ENCODE assay signal across 10 cellular contexts in genomic region chr4:184860018-184860530, GRCh38. TPM values are rescaled to one million over a fixed set of nuclear protein-coding genes. Genes with fewer than 3 reads are reported as not detected.
DNase-seq lines count a peak whose midpoint lies in the region; ATAC-seq and TF ChIP-seq lines count a peak whose summit lies in the region.
"Had no signal": no experiment of that assay in that cellular context is flagged by ENCODE, and none has a peak within 500 bp of the region (broad histone marks: within the 10 kb centered on the region; RNA-seq: fewer than 3 reads in every experiment).

No MANE protein-coding gene starts in this region.

- no peak overlapping the region for H3K18ac ChIP-seq in IMR-90 (ENCODE audit: low read depth, low read length)

- H2BK20ac ChIP-seq in IMR-90 (ENCODE audit: low read depth, low read length) = no peak overlapping the region

- H3K36me3 ChIP-seq in IMR-90 (ENCODE audit: control insufficient read depth, insufficient read depth, low read length) (no peaks in the 10 kb centered on the region), spleen (no peaks in the 10 kb centered on the region)

- no peaks in the 10 kb centered on the region for H4K20me1 ChIP-seq in IMR-90 (ENCODE audit: insufficient read depth, low read length)

- H3K14ac ChIP-seq in IMR-90 (replicated peaks; ENCODE audit: low read depth, low read length) = no peak overlapping the region

- BruUV-seq in IMR-90 (replicated peaks; lab: Mats Ljungman, UMichigan) = no TSS peak

- no peaks in the 10 kb centered on the region for H3K4me1 ChIP-seq in IMR-90 (ENCODE audit: control insufficient read depth, insufficient read depth, low read length)
- H3K4me1 ChIP-seq in spleen = peaks cover 0 to 56% (median 16%) of the 10 kb centered on the region in 6 donors
- H3K4me1 ChIP-seq in foreskin keratinocyte = no peaks in the 10 kb centered on the region

- in situ Hi-C loops in IMR-90 (cut with MboI; ENCODE audit: low sequenced_read_pairs) = no loop called here

- ATAC-seq in HG02588 (IDR thresholded peaks at IDR 0.05; ENCODE audit: unreplicated experiment) = peak; percentile 69
- no peak for ATAC-seq in IMR-90 (ENCODE audit: low read depth)
- no peak for ATAC-seq in foreskin keratinocyte

- H2BK120ac ChIP-seq in IMR-90 (ENCODE audit: low read depth, low read length) = no peak overlapping the region

- TF ChIP-seq RAD21 in IMR-90 (IDR thresholded peaks at IDR 0.05; ENCODE audit: low read length) = no peak

- no peak overlapping the region for H2BK5ac ChIP-seq in IMR-90 (ENCODE audit: low read depth, low read length, poor library complexity, severe bottlenecking)

- POLR2A ChIA-PET in IMR-90 (lab: Charles Lee; ENCODE audit: unreplicated experiment) = no interaction called here

- H3K27ac ChIP-seq in IMR-90 (ENCODE audit: insufficient read depth, low read length) (no peak overlapping the region), spleen (peak overlapping the region in 7 of 8 donors; percentile 27 to 87 (median 79)), foreskin keratinocyte (no peak overlapping the region)

- H2BK15ac ChIP-seq in IMR-90 (ENCODE audit: low read depth, low read length) = no peak overlapping the region

- H2AK9ac ChIP-seq in IMR-90 (replicated peaks; ENCODE audit: low read depth, low read length, poor library complexity) = no peak overlapping the region

- H3K9me3 Mint-ChIP-seq in activated CD4-positive, alpha-beta T cell treated with anti-CD3 and anti-CD28 coated beads, Interleukin-2, amount 10 ng/mL, durations not matched to agents 24 days and 14 days = peaks cover 4% of the 10 kb centered on the region

- WGBS in IMR-90 (ENCODE audit: extremely low coverage in 2 of 2, insufficient read length in 1 of 2), 2 experiments = no CpG with 5 or more reads among the region's 7 CpGs
- WGBS in spleen, 5 donors = 43 to 64% (median 50%) methylated on average over 7 of the region's 7 CpGs

- H3K4me2 ChIP-seq in IMR-90 (ENCODE audit: low read depth, low read length) = no peak overlapping the region

- no peak for TF ChIP-seq CTCF in IMR-90 (conservative IDR thresholded peaks at IDR 0.05; ENCODE audit: low read depth, low read length)
- TF ChIP-seq CTCF in spleen (IDR thresholded peaks at IDR 0.05 in 8 of 11, conservative IDR thresholded peaks at IDR 0.05 in 3 of 11) = no peak
- TF ChIP-seq CTCF in foreskin keratinocyte (conservative IDR thresholded peaks at IDR 0.05) = no peak

- peak overlapping the region; percentile 28 for H3K4me3 Mint-ChIP-seq in activated CD4-positive, alpha-beta T cell treated with anti-CD3 and anti-CD28 coated beads, Interleukin-2, amount 10 ng/mL, durations not matched to agents 24 days and 14 days

- no peak overlapping the region for H4K8ac ChIP-seq in IMR-90 (ENCODE audit: low read depth in 2 of 2, low read length in 2 of 2)

- CTCF ChIA-PET in IMR-90 (lab: Yijun Ruan, JAX) = no interaction called here

- no peak overlapping the region for H3K4me3 ChIP-seq in IMR-90 (ENCODE audit: insufficient read depth, low read depth, low read length)
- H3K4me3 ChIP-seq in spleen = peak overlapping the region in 1 of 8 donors; percentile 16

- H2AFZ ChIP-seq in IMR-90 (replicated peaks; ENCODE audit: low read length, poor library complexity) = peak overlapping the region; percentile 56

- H3K79me1 ChIP-seq in IMR-90 (ENCODE audit: low read depth in 1 of 2, low read length in 2 of 2) = no peaks in the 10 kb centered on the region

- intact Hi-C loops in activated CD4-positive, alpha-beta T cell treated with anti-CD3 and anti-CD28 coated beads, Interleukin-2, amount 10 ng/mL, durations not matched to agents 24 days and 14 days (cut with micrococcal nuclease) = no loop called here
- intact Hi-C loops in IMR-90 (cut with micrococcal nuclease) (no loop called here), spleen (cut with DNase I; ENCODE audit: low total_unique reads) (no loop called here)

- DNase-seq in activated CD4-positive, alpha-beta T cell treated with anti-CD3 and anti-CD28 coated beads, Interleukin-2, amount 10 ng/mL, durations not matched to agents 24 days and 14 days = no peak
- no peak for DNase-seq in activated CD4-positive, alpha-beta T cell treated with anti-CD3 and anti-CD28 coated beads for 48 hours
- DNase-seq in IMR-90 = no peak
- no peak for DNase-seq in spleen
- DNase-seq in foreskin keratinocyte = no peak
- no peak for DNase-seq in Ammon's horn (ENCODE audit: low spot score)
- DNase-seq in stimulated activated CD4-positive, alpha-beta T cell treated with anti-CD3 and anti-CD28 coated beads, Interleukin-4, amount 100 ng/mL, for 4 hours = no peak
- DNase-seq: activated effector memory CD4-positive, alpha-beta T cell treated with anti-CD3 and anti-CD28 coated beads, Interleukin-2, amount 50 U/mL, for 16 hours; stimulated activated CD4-positive, alpha-beta T cell treated with anti-CD3 and anti-CD28 coated beads, Interleukin-2, amount 100 ng/mL, for 48 hours had no signal

- no peak overlapping the region for H3K4ac ChIP-seq in IMR-90 (ENCODE audit: low read depth, low read length)

- H3K27me3 ChIP-seq in IMR-90 (ENCODE audit: control insufficient read depth, insufficient read depth, low read length) (no peaks in the 10 kb centered on the region; the same call in none of the 2 replicates), spleen (replicated peaks in 1 of 7) (no peaks in the 10 kb centered on the region), foreskin keratinocyte (peaks cover 10% of the 10 kb centered on the region)

- no peak overlapping the region for H3K9ac ChIP-seq in IMR-90 (ENCODE audit: low read depth, low read length)

- no peak overlapping the region for H3K23ac ChIP-seq in IMR-90 (ENCODE audit: low read depth, low read length)

- no peaks in the 10 kb centered on the region for H3K9me1 ChIP-seq in IMR-90 (ENCODE audit: insufficient read depth, low read length)

- no peak for TF ChIP-seq POLR2A in IMR-90 (IDR thresholded peaks at IDR 0.05; ENCODE audit: low read depth, low read length)
- TF ChIP-seq POLR2A in spleen (IDR thresholded peaks at IDR 0.05) = no peak

- dilution Hi-C loops in IMR-90 (cut with HindIII; ENCODE audit: low sequenced_read_pairs, unreplicated experiment) = no loop called here

- peaks cover 17% of the 10 kb centered on the region for H3K27me3 Mint-ChIP-seq in activated CD4-positive, alpha-beta T cell treated with anti-CD3 and anti-CD28 coated beads, Interleukin-2, amount 10 ng/mL, durations not matched to agents 24 days and 14 days

- no peak overlapping the region for H4K5ac ChIP-seq in IMR-90 (ENCODE audit: low read depth, low read length)

- H3K27ac Mint-ChIP-seq in activated CD4-positive, alpha-beta T cell treated with anti-CD3 and anti-CD28 coated beads, Interleukin-2, amount 10 ng/mL, durations not matched to agents 24 days and 14 days = peak overlapping the region; percentile 60

- H3K56ac ChIP-seq in IMR-90 (ENCODE audit: extremely low read depth, insufficient read depth, low read length) = no peak overlapping the region

- H3K4me1 Mint-ChIP-seq in activated CD4-positive, alpha-beta T cell treated with anti-CD3 and anti-CD28 coated beads, Interleukin-2, amount 10 ng/mL, durations not matched to agents 24 days and 14 days = peaks cover 40% of the 10 kb centered on the region

- H4K91ac ChIP-seq in IMR-90 (ENCODE audit: insufficient read depth, low read depth, low read length) = no peak overlapping the region

- H2AK5ac ChIP-seq in IMR-90 (ENCODE audit: low read depth, low read length) = no peak overlapping the region

- H3K36me3 Mint-ChIP-seq in activated CD4-positive, alpha-beta T cell treated with anti-CD3 and anti-CD28 coated beads, Interleukin-2, amount 10 ng/mL, durations not matched to agents 24 days and 14 days (ENCODE audit: low read depth) = no peaks in the 10 kb centered on the region

- H3K9me3 ChIP-seq in IMR-90 (ENCODE audit: control insufficient read depth, insufficient read depth, low read length) (no peaks in the 10 kb centered on the region), spleen (no peaks in the 10 kb centered on the region)

TF ChIP-seq in IMR-90, 13 proteins besides CTCF, POLR2A, EP300 and RAD21 (continues in another document):
- TF ChIP-seq FOS (IDR thresholded peaks at IDR 0.05; ENCODE audit: low read depth, low read length) (no peak), RFX5 (IDR thresholded peaks at IDR 0.05; ENCODE audit: low read depth, low read length) (no peak), SMC3 (IDR thresholded peaks at IDR 0.05; ENCODE audit: low read depth, low read length) (no peak), MXI1 (IDR thresholded peaks at IDR 0.05; ENCODE audit: borderline replicate concordance, low read depth, low read length) (no peak), CHD1 (IDR thresholded peaks at IDR 0.05; ENCODE audit: low read depth, low read length) (no peak), MAFK (IDR thresholded peaks at IDR 0.05; ENCODE audit: low read depth, low read length) (no peak), NFE2L2 (IDR thresholded peaks at IDR 0.05; ENCODE audit: low read depth, low read length) (no peak), MAZ (IDR thresholded peaks at IDR 0.05; ENCODE audit: borderline replicate concordance, low read depth, low read length) (no peak), CEBPB (IDR thresholded peaks at IDR 0.05; ENCODE audit: low read depth, low read length) (no peak)
- TF ChIP-seq, protein P1, sequence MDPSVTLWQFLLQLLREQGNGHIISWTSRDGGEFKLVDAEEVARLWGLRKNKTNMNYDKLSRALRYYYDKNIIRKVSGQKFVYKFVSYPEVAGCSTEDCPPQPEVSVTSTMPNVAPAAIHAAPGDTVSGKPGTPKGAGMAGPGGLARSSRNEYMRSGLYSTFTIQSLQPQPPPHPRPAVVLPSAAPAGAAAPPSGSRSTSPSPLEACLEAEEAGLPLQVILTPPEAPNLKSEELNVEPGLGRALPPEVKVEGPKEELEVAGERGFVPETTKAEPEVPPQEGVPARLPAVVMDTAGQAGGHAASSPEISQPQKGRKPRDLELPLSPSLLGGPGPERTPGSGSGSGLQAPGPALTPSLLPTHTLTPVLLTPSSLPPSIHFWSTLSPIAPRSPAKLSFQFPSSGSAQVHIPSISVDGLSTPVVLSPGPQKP (IDR thresholded peaks at IDR 0.05; ENCODE audit: borderline replicate concordance, low read depth, low read length) = no peak

RNA-seq across cellular contexts. Expression of gene ACSL1, which starts 34.3 kb away (rescaled TPM):
- total RNA-seq in activated CD4-positive, alpha-beta T cell treated with anti-CD3 and anti-CD28 coated beads, Interleukin-2, amount 10 ng/mL, durations not matched to agents 24 days and 14 days = 38.3 and 41.7 TPM in 2 replicates
- total RNA-seq in IMR-90 (2012; rRNA removed) (26.0 and 27.5 TPM in 2 replicates), spleen (100 to 1,000 TPM in 6 of 7 donors, 10 to 100 TPM in 1; 79.9 to 333 (median 142) TPM), foreskin keratinocyte (35.4 and 45.9 TPM in 2 replicates)
- polyA plus RNA-seq in IMR-90 (2012; rRNA removed) (9.8 and 14.4 TPM in 2 replicates), spleen (10 to 100 TPM; 17.6 to 30.3 (median 22.3) TPM), foreskin keratinocyte (18.8 and 19.8 TPM in 2 replicates)
- polyA plus RNA-seq in IMR-90 (2012; cell fraction: cytosol; rRNA removed) = 5.3 and 8.6 TPM in 2 replicates
- 5.3 and 12.8 TPM in 2 replicates for polyA plus RNA-seq in IMR-90 (2012; cell fraction: nucleus; rRNA removed; ENCODE audit: low replicate concordance)

Comparison
In these comparisons a context has a peak if more than half of its experiments do, and no peak if none do; other contexts are left out.
1. H3K27ac ChIP-seq: peak in spleen (7 of 8); none in IMR-90 (single experiment) and foreskin keratinocyte (single experiment).